33 cellular contexts compared by ENCODE assay signal in genomic region chr10:102484021-102484420, GRCh38. TPM values are rescaled to one million over a fixed set of nuclear protein-coding genes. Genes with fewer than 3 reads are reported as not detected.
"Had no signal": no experiment of that assay in that cellular context is flagged by ENCODE, and none has a peak within 500 bp of the region (broad histone marks: within the 10 kb centered on the region; RNA-seq: fewer than 3 reads in every experiment).

No MANE protein-coding gene starts in this region.

- H3K27ac ChIP-seq: adrenal gland, body of pancreas, breast epithelium, SJCRH30, SK-N-MC, WERI-Rb-1 had no signal

- DNase-seq: activated CD4-positive, alpha-beta memory T cell treated with anti-CD3 and anti-CD28 coated beads, Interleukin-2, amount 10 ng/mL, durations not matched to agents 7 days and 5 days; activated CD4-positive, alpha-beta T cell treated with anti-CD3 and anti-CD28 coated beads for 1 hour; activated CD4-positive, alpha-beta T cell treated with anti-CD3 and anti-CD28 coated beads for 48 hours; activated CD4-positive, CD25-positive, alpha-beta regulatory T cell; activated CD8-positive, alpha-beta memory T cell treated with anti-CD3 and anti-CD28 coated beads for 24 hours; activated CD8-positive, alpha-beta memory T cell treated with anti-CD3 and anti-CD28 coated beads, Interleukin-2, amount 10 ng/mL, durations not matched to agents 7 days and 5 days; activated CD8-positive, alpha-beta memory T cell treated with anti-CD3 and anti-CD28 coated beads, Interleukin-2, amount 50 U/mL, for 48 hours; activated gamma-delta T cell; activated naive CD4-positive, alpha-beta T cell treated with Interleukin-2 at 50 U/mL for 16 hours; adrenal gland; body of pancreas; Kasumi-1; KG1; MG63; NCI-H1048; NCI-H1105 treated with DMSO at 0.1 percent for 48 hours; NCI-H1436; NCI-H1694; NCI-H1930; NCI-H2171; NCI-H510A; NCI-H526; NCI-H748 treated with DMSO at 0.1 percent for 48 hours; NK-92 treated with Interleukin-12 subunit alpha and Interleukin-12 subunit beta, amount 100 ng/mL, for 24 hours; PC-3; SHP77; SJCRH30; T1000; WERI-Rb-1 had no signal

- H3K4me3 ChIP-seq: adrenal gland, body of pancreas, breast epithelium, MG63, SJCRH30, SK-N-MC had no signal

- H3K4me1 ChIP-seq: adrenal gland, body of pancreas, breast epithelium, SJCRH30 had no signal

- H3K9me3 ChIP-seq: adrenal gland, body of pancreas, breast epithelium, MG63, SJCRH30 had no signal

- H3K27me3 ChIP-seq: adrenal gland, body of pancreas, breast epithelium, MG63, SJCRH30 had no signal

- ATAC-seq: activated CD8-positive, alpha-beta memory T cell treated with anti-CD3 and anti-CD28 coated beads, Interleukin-2, amount 10 ng/mL, durations not matched to agents 7 days and 5 days; body of pancreas; PC-3 had no signal

RNA-seq across cellular contexts. Expression of gene C10orf95, which starts 32.7 kb away (rescaled TPM):
- total RNA-seq: activated T-helper 2 cell treated with anti-CD3 and anti-CD28 coated beads, Interferon-gamma antibody, Interleukin-2, Interleukin-4, amounts not matched to agents 10 μg/mL and 5 μg/mL and 100 μg/mL, durations not matched to agents 14 hours and 24 hours and 36 hours; cardiac septum had no signal
